Comparison of ENCODE assay signal across 1 cellular context in genomic region chr18:58264846-58265245, GRCh38.
TF ChIP-seq lines count a peak whose summit lies in the region.

No MANE protein-coding gene starts in this region.

TF ChIP-seq in GM23338, 12 proteins besides CTCF, POLR2A, EP300 and RAD21 (continued from another document):
- TF ChIP-seq ZNF114 (CRISPR knock-in tag; IDR thresholded peaks at IDR 0.05): no peak
